ENCODE assay signal across 8 cellular contexts in genomic region chr10:110496553-110497437, GRCh38. TPM values are rescaled to one million over a fixed set of nuclear protein-coding genes. Genes with fewer than 3 reads are reported as not detected.
DNase-seq lines count a peak whose midpoint lies in the region; FAIRE-seq and TF ChIP-seq lines count a peak whose summit lies in the region.

No MANE protein-coding gene starts in this region.

- peak overlapping the region; percentile 99 for H3K27ac Mint-ChIP-seq in astrocyte (ENCODE audit: unreplicated experiment)

- H3K9ac ChIP-seq in astrocyte (ENCODE audit: low read length) (peak overlapping the region; percentile 91), liver (ENCODE audit: low read depth in 1 of 2, low read length in 2 of 2) (peak overlapping the region; percentile 29 to 56)

- peaks cover 33% of the 10 kb centered on the region for H4K20me1 ChIP-seq in astrocyte (ENCODE audit: insufficient read depth, low read length)

- no peaks in the 10 kb centered on the region for H3K9me3 Mint-ChIP-seq in astrocyte (ENCODE audit: unreplicated experiment)

- POLR2A ChIA-PET in A673 (lab: Charles Lee; ENCODE audit: low non-redundant PET): no interaction called here

- intact Hi-C loops in A673 (cut with micrococcal nuclease; ENCODE audit: unreplicated experiment): loop anchor here (5.0 kb wide), 1 partner anchor 189 kb away; no protein-coding TSS in a partner anchor
- intact Hi-C loops in thyroid gland (cut with DNase I): loop anchor here (5.0 kb wide), 1 partner anchor 139 kb away; no protein-coding TSS in a partner anchor

- peak overlapping the region; percentile 32 for H2AFZ ChIP-seq in astrocyte (ENCODE audit: low read depth, low read length)

- TF ChIP-seq RAD21 in liver (IDR thresholded peaks at IDR 0.05): no peak

- peak overlapping the region; percentile 99 for H3K4me3 Mint-ChIP-seq in astrocyte (ENCODE audit: unreplicated experiment)

- H3K4me3 ChIP-seq in A673 (ENCODE audit: low read depth, low read length, poor library complexity, severe bottlenecking) (peak overlapping the region; percentile 69), HFF-Myc (replicated peaks; ENCODE audit: low read depth, low read length) (peak overlapping the region; percentile 69), astrocyte (ENCODE audit: insufficient read depth, low read depth, low read length) (peak overlapping the region; percentile 75), liver (ENCODE audit: low read depth in 1 of 3, low read length in 3 of 3) (peak overlapping the region; percentile 56 to 84 (median 81)), thyroid gland (replicated peaks in 1 of 3) (peak overlapping the region; percentile 79 to 91 (median 85))

- CTCF ChIA-PET in A673 (lab: Charles Lee): no interaction called here

- DNase-seq in A673 (ENCODE audit: low spot score): no peak
- no peak for DNase-seq in HFF-Myc (ENCODE audit: extremely low read depth, low read depth)
- DNase-seq in astrocyte (ENCODE audit: low read depth): no peak
- peak in 1 of 2 donors; percentile 7 for DNase-seq in thyroid gland
- no peak for DNase-seq in activated gamma-delta T cell (lab: John Stamatoyannopoulos, UW)
- no peak for DNase-seq in medulla oblongata (ENCODE audit: extremely low spot score)
- DNase-seq in NCI-H146 (lab: John Stamatoyannopoulos, UW): no peak

- WGBS in liver: 37% methylated on average over 22 of the region's 22 CpGs
- 29 to 33% methylated on average over 21 to 22 of the region's 22 CpGs for WGBS in thyroid gland, 2 donors

- peaks cover 28% of the 10 kb centered on the region for H3K4me1 ChIP-seq in A673 (ENCODE audit: insufficient read depth, low read length, poor library complexity, severe bottlenecking)
- peaks cover 43% of the 10 kb centered on the region for H3K4me1 ChIP-seq in astrocyte (ENCODE audit: insufficient read depth, low read length)
- peaks cover 0 to 9% (median 7%) of the 10 kb centered on the region in 4 donors for H3K4me1 ChIP-seq in liver (ENCODE audit: control insufficient read depth in 4 of 4, insufficient read depth in 4 of 4, low read length in 3 of 4)
- peaks cover 20 to 33% of the 10 kb centered on the region in 2 donors for H3K4me1 ChIP-seq in thyroid gland

- H3K27me3 ChIP-seq in A673 (replicated peaks; ENCODE audit: insufficient read depth, low read depth, low read length, poor library complexity) (no peaks in the 10 kb centered on the region), astrocyte (ENCODE audit: insufficient read depth, low read length) (no peaks in the 10 kb centered on the region), liver (ENCODE audit: control insufficient read depth in 4 of 4, insufficient read depth in 4 of 4, low read length in 3 of 4) (no peaks in the 10 kb centered on the region), thyroid gland (no peaks in the 10 kb centered on the region)

- no peak for TF ChIP-seq CTCF in A673 (conservative IDR thresholded peaks at IDR 0.05; ENCODE audit: low read depth, low read length)
- no peak for TF ChIP-seq CTCF in HFF-Myc (IDR thresholded peaks at IDR 0.05; ENCODE audit: low read depth, low read length, missing control alignments)
- no peak for TF ChIP-seq CTCF in astrocyte (IDR thresholded peaks at IDR 0.05; ENCODE audit: insufficient read depth, low read depth, low read length)
- TF ChIP-seq CTCF in liver (IDR thresholded peaks at IDR 0.05; ENCODE audit: low read depth, low read length, missing input control): no peak
- no peak for TF ChIP-seq CTCF in thyroid gland (IDR thresholded peaks at IDR 0.05)

- no peak for TF ChIP-seq POLR2A in thyroid gland (IDR thresholded peaks at IDR 0.05)

- H3K4me2 ChIP-seq in astrocyte (ENCODE audit: low read length): peak overlapping the region; percentile 94

- H3K4me1 Mint-ChIP-seq in astrocyte (ENCODE audit: low read depth, unreplicated experiment): peaks cover 38% of the 10 kb centered on the region

- H3K36me3 Mint-ChIP-seq in astrocyte (ENCODE audit: low read depth, unreplicated experiment): peaks cover 7% of the 10 kb centered on the region

- FAIRE-seq in astrocyte (lab: Jason Lieb, UNC): no peak

- H3K79me2 ChIP-seq in astrocyte (ENCODE audit: insufficient read depth, low read length): peaks cover 48% of the 10 kb centered on the region

- H3K27ac ChIP-seq in A673 (ENCODE audit: low read depth, low read length, poor library complexity, severe bottlenecking) (peak overlapping the region; percentile 89), astrocyte (ENCODE audit: low read depth, low read length) (peak overlapping the region; percentile 96), liver (ENCODE audit: low read depth in 1 of 2, low read length in 2 of 2) (peak overlapping the region; percentile 61 to 88), thyroid gland (peak overlapping the region; percentile 76 to 84 (median 84))

- TSS peak; percentile 84 for BruUV-seq in A673 (replicated peaks; lab: Mats Ljungman, UMichigan)

- H3K36me3 ChIP-seq in A673 (ENCODE audit: insufficient read depth, low read length, poor library complexity, severe bottlenecking): no peaks in the 10 kb centered on the region
- H3K36me3 ChIP-seq in astrocyte (ENCODE audit: insufficient read depth, low read length): no peaks in the 10 kb centered on the region
- no peaks in the 10 kb centered on the region for H3K36me3 ChIP-seq in liver (ENCODE audit: control insufficient read depth in 4 of 4, insufficient read depth in 3 of 4, low read depth in 1 of 4, low read length in 3 of 4)
- H3K36me3 ChIP-seq in thyroid gland: no peaks in the 10 kb centered on the region

- H3K9me3 ChIP-seq in A673 (ENCODE audit: low read depth, low read length, poor library complexity, severe bottlenecking) (no peaks in the 10 kb centered on the region), astrocyte (ENCODE audit: insufficient read depth, low read depth, low read length) (no peaks in the 10 kb centered on the region), liver (ENCODE audit: control insufficient read depth in 4 of 4, low read length in 3 of 4) (no peaks in the 10 kb centered on the region), thyroid gland (no peaks in the 10 kb centered on the region)

- no peaks in the 10 kb centered on the region for H3K27me3 Mint-ChIP-seq in astrocyte (ENCODE audit: low read depth, unreplicated experiment)

TF ChIP-seq in liver, 16 proteins besides CTCF, POLR2A, EP300 and RAD21 (continues in another document):
- no peak for TF ChIP-seq ZBTB33 (IDR thresholded peaks at IDR 0.05)
- no peak for TF ChIP-seq REST (IDR thresholded peaks at IDR 0.05)
- TF ChIP-seq EGR1 (IDR thresholded peaks at IDR 0.05; ENCODE audit: low read depth in 2 of 2): no peak
- no peak for TF ChIP-seq HNF4G (IDR thresholded peaks at IDR 0.05)
- no peak for TF ChIP-seq RXRA (IDR thresholded peaks at IDR 0.05)
- no peak for TF ChIP-seq YY1 (IDR thresholded peaks at IDR 0.05)
- TF ChIP-seq SP1 (IDR thresholded peaks at IDR 0.05): no peak
- no peak for TF ChIP-seq HNF4A (conservative IDR thresholded peaks at IDR 0.05)
- TF ChIP-seq ATF3 (IDR thresholded peaks at IDR 0.05): no peak
- TF ChIP-seq GABPA (IDR thresholded peaks at IDR 0.05 in 1 of 2, conservative IDR thresholded peaks at IDR 0.05 in 1 of 2): no peak
- no peak for TF ChIP-seq FOXA1 (IDR thresholded peaks at IDR 0.05)
- TF ChIP-seq MAX (IDR thresholded peaks at IDR 0.05): no peak

RNA-seq across cellular contexts. Expression of gene DUSP5, which starts 0.9 kb away (rescaled TPM):
- total RNA-seq in A673 (2021) (23.2 and 29.3 TPM in 2 replicates), astrocyte (35.0 and 36.4 TPM in 2 replicates), liver (1 to 10 TPM; 7.5 to 8.9 TPM), thyroid gland (10 to 100 TPM in 1 of 4 donors, 1 to 10 TPM in 3; 2.1 to 14.2 (median 7.1) TPM)
- polyA plus RNA-seq in liver: 1 to 10 TPM; 2.0 to 8.6 TPM
